ENCODE assay signal across 14 cellular contexts in the genomic region with DNA sequence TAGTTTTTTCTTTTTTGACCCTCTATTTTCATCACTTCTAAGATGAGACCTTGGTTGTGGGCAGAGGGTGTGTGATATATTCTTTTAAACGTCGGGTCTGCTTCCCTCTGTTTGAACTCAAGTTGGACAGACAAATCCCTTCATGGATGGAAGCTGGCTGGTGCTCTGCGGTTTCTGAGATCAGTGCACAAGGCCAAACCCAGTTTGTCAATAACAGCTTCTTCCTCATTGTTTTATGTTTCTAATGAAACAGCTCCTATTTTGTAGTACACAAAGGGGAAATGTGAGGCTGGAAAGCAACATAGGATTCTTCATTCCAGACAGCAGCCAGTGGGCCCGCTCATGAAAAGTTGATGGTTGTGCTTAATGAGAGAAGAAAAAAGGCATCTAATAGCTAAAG.
DNase-seq lines count a peak whose midpoint lies in the region; TF ChIP-seq lines count a peak whose summit lies in the region.
"Had no signal": no experiment of that assay in that cellular context is flagged by ENCODE, and none has a peak within 500 bp of the region (broad histone marks: within the 10 kb centered on the region; RNA-seq: fewer than 3 reads in every experiment).

No MANE protein-coding gene starts in this region.

- intact Hi-C loops in MCF 10A (cut with micrococcal nuclease): loop anchor here (10.0 kb wide), 1 partner anchor 187 kb away; no protein-coding TSS in a partner anchor
- intact Hi-C loops in breast epithelium (cut with DNase I; ENCODE audit: low total_unique reads): no loop called here
- intact Hi-C loops in activated T-helper 1 cell treated with anti-CD3 and anti-CD28 coated beads, Interleukin-12 subunit alpha, Interleukin-12 subunit beta, Interleukin-2, Interleukin-4 antibody, amounts not matched to agents 30 ng/mL and 10 ng/mL and 1 ng/mL, durations not matched to agents 14 hours and 24 hours and 36 hours (cut with micrococcal nuclease): no loop called here

- no peak overlapping the region for H3K4ac ChIP-seq in mesenchymal stem cell (ENCODE audit: low read depth in 1 of 2, low read length in 2 of 2)

- no peak overlapping the region for H2AFZ ChIP-seq in mesenchymal stem cell (ENCODE audit: low read depth, low read length)

- CTCF ChIA-PET in MCF 10A (lab: Yijun Ruan, JAX): interaction anchor here (0.5 to 0.9 kb wide), 3 partner anchors 27 to 188 kb away, joined by 3 read pairs; no protein-coding TSS in a partner anchor

- no peaks in the 10 kb centered on the region for H3K36me3 Mint-ChIP-seq in MCF 10A (ENCODE audit: insufficient read depth, unreplicated experiment)
- peaks cover 20% of the 10 kb centered on the region for H3K36me3 Mint-ChIP-seq in activated T-helper 1 cell treated with anti-CD3 and anti-CD28 coated beads, Interleukin-12 subunit alpha, Interleukin-12 subunit beta, Interleukin-2, Interleukin-4 antibody, amounts not matched to agents 30 ng/mL and 10 ng/mL and 1 ng/mL, durations not matched to agents 14 hours and 24 hours and 36 hours (ENCODE audit: low read depth)

- H3K27me3 Mint-ChIP-seq in MCF 10A (ENCODE audit: insufficient read depth, unreplicated experiment): no peaks in the 10 kb centered on the region
- no peaks in the 10 kb centered on the region for H3K27me3 Mint-ChIP-seq in activated T-helper 1 cell treated with anti-CD3 and anti-CD28 coated beads, Interleukin-12 subunit alpha, Interleukin-12 subunit beta, Interleukin-2, Interleukin-4 antibody, amounts not matched to agents 30 ng/mL and 10 ng/mL and 1 ng/mL, durations not matched to agents 14 hours and 24 hours and 36 hours (ENCODE audit: insufficient read depth)
- H3K27me3 Mint-ChIP-seq: activated CD4-positive, alpha-beta T cell treated with anti-CD3 and anti-CD28 coated beads, Interleukin-2, amount 10 ng/mL, durations not matched to agents 7 days and 5 days; activated naive CD8-positive, alpha-beta T cell treated with anti-CD3 and anti-CD28 coated beads, Interleukin-2, amount 50 U/mL, for 24 hours had no signal

- no peak overlapping the region for H3K4me3 ChIP-seq in breast epithelium
- no peak overlapping the region for H3K4me3 ChIP-seq in mesenchymal stem cell (ENCODE audit: insufficient read depth in 1 of 2, low read depth in 1 of 2, low read length in 2 of 2)
- no peak overlapping the region for H3K4me3 ChIP-seq in MG63
- H3K4me3 ChIP-seq: pancreas had no signal

- H2BK120ac ChIP-seq in mesenchymal stem cell (ENCODE audit: low read depth, low read length): no peak overlapping the region

- no peak for TF ChIP-seq POLR2A in breast epithelium (IDR thresholded peaks at IDR 0.05)

- H3K9me3 ChIP-seq in breast epithelium: no peaks in the 10 kb centered on the region
- no peaks in the 10 kb centered on the region for H3K9me3 ChIP-seq in mesenchymal stem cell (ENCODE audit: control insufficient read depth, low read length)
- H3K9me3 ChIP-seq in MG63: no peaks in the 10 kb centered on the region
- H3K9me3 ChIP-seq: pancreas had no signal

- H3K9me3 Mint-ChIP-seq in MCF 10A (ENCODE audit: unreplicated experiment): no peaks in the 10 kb centered on the region
- H3K9me3 Mint-ChIP-seq in activated T-helper 1 cell treated with anti-CD3 and anti-CD28 coated beads, Interleukin-12 subunit alpha, Interleukin-12 subunit beta, Interleukin-2, Interleukin-4 antibody, amounts not matched to agents 30 ng/mL and 10 ng/mL and 1 ng/mL, durations not matched to agents 14 hours and 24 hours and 36 hours: peaks cover 18% of the 10 kb centered on the region

- no peak overlapping the region for H4K8ac ChIP-seq in mesenchymal stem cell (ENCODE audit: low read length)

- H3K27me3 ChIP-seq in breast epithelium (no peaks in the 10 kb centered on the region), mesenchymal stem cell (ENCODE audit: control insufficient read depth in 1 of 2, insufficient read depth in 1 of 2, low read length in 2 of 2) (no peaks in the 10 kb centered on the region), MG63 (no peaks in the 10 kb centered on the region)
- H3K27me3 ChIP-seq: pancreas had no signal

- peak overlapping the region in 1 of 2 experiments; percentile 56 for H2BK12ac ChIP-seq in mesenchymal stem cell (ENCODE audit: low read length in 2 of 2)

- H3K27ac ChIP-seq in breast epithelium (no peak overlapping the region), mesenchymal stem cell (ENCODE audit: low read length, poor library complexity, severe bottlenecking) (peak overlapping the region; percentile 18)
- H3K27ac ChIP-seq: pancreas had no signal

- H3K4me1 ChIP-seq in breast epithelium (no peaks in the 10 kb centered on the region), mesenchymal stem cell (ENCODE audit: control insufficient read depth, insufficient read depth, low read depth, low read length) (peaks cover 17% of the 10 kb centered on the region)

- H3K9ac ChIP-seq in mesenchymal stem cell (ENCODE audit: low read length): no peak overlapping the region

- H3K79me1 ChIP-seq in mesenchymal stem cell (replicated peaks; ENCODE audit: low read length, poor library complexity, severe bottlenecking): peaks cover 13% of the 10 kb centered on the region

- BruUV-seq in MCF 10A (replicated peaks; lab: Mats Ljungman, UMichigan): no TSS peak

- H3K18ac ChIP-seq in mesenchymal stem cell (ENCODE audit: low read depth in 1 of 2, low read length in 2 of 2): peak overlapping the region; percentile 3 to 68

- H2BK5ac ChIP-seq in mesenchymal stem cell (ENCODE audit: low read depth, low read length, poor library complexity, severe bottlenecking): no peak overlapping the region

- H2BK15ac ChIP-seq in mesenchymal stem cell (ENCODE audit: low read depth, poor library complexity, severe bottlenecking): no peak overlapping the region

- H3K27ac Mint-ChIP-seq in MCF 10A (ENCODE audit: low read depth, unreplicated experiment): peak overlapping the region; percentile 27
- no peak overlapping the region for H3K27ac Mint-ChIP-seq in activated T-helper 1 cell treated with anti-CD3 and anti-CD28 coated beads, Interleukin-12 subunit alpha, Interleukin-12 subunit beta, Interleukin-2, Interleukin-4 antibody, amounts not matched to agents 30 ng/mL and 10 ng/mL and 1 ng/mL, durations not matched to agents 14 hours and 24 hours and 36 hours
- H3K27ac Mint-ChIP-seq: activated CD4-positive, alpha-beta T cell treated with anti-CD3 and anti-CD28 coated beads, Interleukin-2, amount 10 ng/mL, durations not matched to agents 7 days and 5 days; activated naive CD8-positive, alpha-beta T cell treated with anti-CD3 and anti-CD28 coated beads, Interleukin-2, amount 50 U/mL, for 24 hours had no signal

- no peak overlapping the region for H3K23ac ChIP-seq in mesenchymal stem cell (ENCODE audit: low read length in 2 of 2)

- POLR2A ChIA-PET in MCF 10A (lab: Yijun Ruan, JAX): interaction anchor here (0.7 to 2.1 kb wide), 4 partner anchors 21 to 1690 kb away, joined by 3 to 9 read pairs (median 5); no protein-coding TSS in a partner anchor

- no peak overlapping the region for H3K14ac ChIP-seq in mesenchymal stem cell (ENCODE audit: low read length in 2 of 2)

- peaks cover 26% of the 10 kb centered on the region for H3K4me1 Mint-ChIP-seq in MCF 10A (ENCODE audit: insufficient read depth, unreplicated experiment)
- peaks cover 61% of the 10 kb centered on the region for H3K4me1 Mint-ChIP-seq in activated T-helper 1 cell treated with anti-CD3 and anti-CD28 coated beads, Interleukin-12 subunit alpha, Interleukin-12 subunit beta, Interleukin-2, Interleukin-4 antibody, amounts not matched to agents 30 ng/mL and 10 ng/mL and 1 ng/mL, durations not matched to agents 14 hours and 24 hours and 36 hours (ENCODE audit: low read depth)

- no peak overlapping the region for H3K4me3 Mint-ChIP-seq in MCF 10A (ENCODE audit: unreplicated experiment)
- H3K4me3 Mint-ChIP-seq in activated T-helper 1 cell treated with anti-CD3 and anti-CD28 coated beads, Interleukin-12 subunit alpha, Interleukin-12 subunit beta, Interleukin-2, Interleukin-4 antibody, amounts not matched to agents 30 ng/mL and 10 ng/mL and 1 ng/mL, durations not matched to agents 14 hours and 24 hours and 36 hours: no peak overlapping the region
- H3K4me3 Mint-ChIP-seq: activated CD4-positive, alpha-beta T cell treated with anti-CD3 and anti-CD28 coated beads, Interleukin-2, amount 10 ng/mL, durations not matched to agents 7 days and 5 days; activated naive CD8-positive, alpha-beta T cell treated with anti-CD3 and anti-CD28 coated beads, Interleukin-2, amount 50 U/mL, for 24 hours had no signal

- DNase-seq in MCF 10A (ENCODE audit: unreplicated experiment) (no peak), breast epithelium (ENCODE audit: low spot score in 2 of 2) (no peak), SKM-1 (lab: John Stamatoyannopoulos, UW; ENCODE audit: unreplicated experiment) (peak; percentile 31), mesenchymal stem cell (no peak), middle frontal gyrus (ENCODE audit: extremely low spot score, low spot score) (no peak), MG63 (no peak), NCI-H345 treated with DMSO at 0.1 percent for 48 hours (lab: John Stamatoyannopoulos, UW; ENCODE audit: unreplicated experiment) (no peak)
- DNase-seq in activated T-helper 1 cell treated with anti-CD3 and anti-CD28 coated beads, Interleukin-12 subunit alpha, Interleukin-12 subunit beta, Interleukin-2, Interleukin-4 antibody, amounts not matched to agents 30 ng/mL and 10 ng/mL and 1 ng/mL, durations not matched to agents 14 hours and 24 hours and 36 hours (ENCODE audit: low spot score): no peak
- DNase-seq: activated CD4-positive, alpha-beta T cell treated with anti-CD3 and anti-CD28 coated beads, Interleukin-2, amount 10 ng/mL, durations not matched to agents 7 days and 5 days; activated naive CD8-positive, alpha-beta T cell treated with anti-CD3 and anti-CD28 coated beads, Interleukin-2, amount 50 U/mL, for 24 hours; activated T-cell treated with anti-CD3 and anti-CD28 coated beads, Interleukin-2, amount 50 U/mL, for 48 hours; kidney glomerular epithelial cell; T-helper 9 cell had no signal

- H4K91ac ChIP-seq in mesenchymal stem cell (ENCODE audit: low read length): no peak overlapping the region

- peak overlapping the region; percentile 71 for H2AK5ac ChIP-seq in mesenchymal stem cell (ENCODE audit: low read length, severe bottlenecking)

- H3K4me2 ChIP-seq in mesenchymal stem cell (ENCODE audit: low read length, poor library complexity, severe bottlenecking): no peak overlapping the region

- H3K36me3 ChIP-seq in breast epithelium (no peaks in the 10 kb centered on the region), mesenchymal stem cell (ENCODE audit: control insufficient read depth in 1 of 2, insufficient read depth in 2 of 2, low read depth in 1 of 2, low read length in 2 of 2) (no peaks in the 10 kb centered on the region), MG63 (peaks cover 6% of the 10 kb centered on the region)
- H3K36me3 ChIP-seq: pancreas had no signal

- TF ChIP-seq CTCF in MCF 10A (IDR thresholded peaks at IDR 0.05; ENCODE audit: unreplicated experiment) (no peak), breast epithelium (IDR thresholded peaks at IDR 0.05) (no peak)

- WGBS in mesenchymal stem cell: 79% methylated on average over 3 of the region's 4 CpGs
